1 cellular context compared by ENCODE assay signal in genomic region chr6:113356139-113356538, GRCh38.
A peak's percentile ranks its signal among the peaks of the same experiment; 100 is the strongest.
TF ChIP-seq lines count a peak whose summit lies in the region.

No MANE protein-coding gene starts in this region.

TF ChIP-seq in HepG2, 621 proteins besides CTCF, POLR2A, EP300 and RAD21 (continued from another document and continues in another):
- TF ChIP-seq CSRNP1 (CRISPR knock-in tag; IDR thresholded peaks at IDR 0.05) (no peak), MLX (CRISPR knock-in tag; IDR thresholded peaks at IDR 0.05) (0 out of 2 replicates have a peak, but pooled peaks have one; percentile 22), ZNF740 (CRISPR knock-in tag; IDR thresholded peaks at IDR 0.05) (no peak), ZNF34 (CRISPR knock-in tag; IDR thresholded peaks at IDR 0.05; ENCODE audit: borderline replicate concordance) (no peak), FOXK2 (IDR thresholded peaks at IDR 0.05) (no peak), NFIB (CRISPR knock-in tag; IDR thresholded peaks at IDR 0.05; ENCODE audit: borderline replicate concordance) (no peak), SKI (IDR thresholded peaks at IDR 0.05; ENCODE audit: partially characterized antibody) (no peak), ZNF18 (CRISPR knock-in tag; IDR thresholded peaks at IDR 0.05; ENCODE audit: insufficient replicate concordance) (no peak), USF2 (IDR thresholded peaks at IDR 0.05; ENCODE audit: low read depth, low read length) (no peak), USF2 (CRISPR knock-in tag; IDR thresholded peaks at IDR 0.05; ENCODE audit: borderline replicate concordance) (no peak), PLSCR1 (CRISPR knock-in tag; IDR thresholded peaks at IDR 0.05; ENCODE audit: borderline replicate concordance) (no peak), BCL3 (CRISPR knock-in tag; IDR thresholded peaks at IDR 0.05) (no peak), TEAD3 (CRISPR knock-in tag; optimal IDR thresholded peaks at IDR 0.05; ENCODE audit: borderline replicate concordance) (peak; percentile 92), ZFP82 (CRISPR knock-in tag; IDR thresholded peaks at IDR 0.05; ENCODE audit: borderline replicate concordance) (no peak), JDP2 (CRISPR knock-in tag; IDR thresholded peaks at IDR 0.05; ENCODE audit: borderline replicate concordance) (no peak), PCBP2 (optimal IDR thresholded peaks at IDR 0.05; ENCODE audit: low read depth, low read length, poor library complexity, severe bottlenecking) (no peak), NFKB2 (CRISPR knock-in tag; IDR thresholded peaks at IDR 0.05; ENCODE audit: borderline replicate concordance) (no peak), PATZ1 (CRISPR knock-in tag; IDR thresholded peaks at IDR 0.05) (no peak), ZBTB14 (CRISPR knock-in tag; IDR thresholded peaks at IDR 0.05) (no peak), ZFYVE20 (CRISPR knock-in tag; IDR thresholded peaks at IDR 0.05; ENCODE audit: borderline replicate concordance, low read depth) (no peak), HHEX (CRISPR knock-in tag; IDR thresholded peaks at IDR 0.05) (peak; percentile 64), ATRX (CRISPR knock-in tag; IDR thresholded peaks at IDR 0.05; ENCODE audit: borderline replicate concordance) (no peak), NRL (CRISPR knock-in tag; IDR thresholded peaks at IDR 0.05; ENCODE audit: borderline replicate concordance) (no peak), SSRP1 (CRISPR knock-in tag; IDR thresholded peaks at IDR 0.05) (no peak), MTA1 (CRISPR knock-in tag; IDR thresholded peaks at IDR 0.05; ENCODE audit: borderline replicate concordance) (no peak), NFYC (CRISPR knock-in tag; IDR thresholded peaks at IDR 0.05) (no peak), STAG1 (CRISPR knock-in tag; IDR thresholded peaks at IDR 0.05) (no peak), BORCS8-MEF2B (CRISPR knock-in tag; IDR thresholded peaks at IDR 0.05) (no peak), TBX2 (CRISPR knock-in tag; IDR thresholded peaks at IDR 0.05; ENCODE audit: borderline replicate concordance) (peak; percentile 30; the same call in 1 of the 2 replicates), NR0B2 (CRISPR knock-in tag; IDR thresholded peaks at IDR 0.05) (no peak), FOSL1 (CRISPR knock-in tag; IDR thresholded peaks at IDR 0.05; ENCODE audit: borderline replicate concordance) (no peak), ZNF841 (CRISPR knock-in tag; IDR thresholded peaks at IDR 0.05; ENCODE audit: borderline replicate concordance) (no peak), ZNF605 (CRISPR knock-in tag; IDR thresholded peaks at IDR 0.05) (no peak), ZNF703 (CRISPR knock-in tag; IDR thresholded peaks at IDR 0.05; ENCODE audit: borderline replicate concordance) (no peak), PITX1 (CRISPR knock-in tag; IDR thresholded peaks at IDR 0.05) (no peak), ZNF407 (CRISPR knock-in tag; IDR thresholded peaks at IDR 0.05; ENCODE audit: not compliant biosample characterization) (no peak), ZNF124 (CRISPR knock-in tag; IDR thresholded peaks at IDR 0.05) (no peak), ZNF737 (CRISPR knock-in tag; IDR thresholded peaks at IDR 0.05; ENCODE audit: borderline replicate concordance) (no peak), THAP8 (CRISPR knock-in tag; IDR thresholded peaks at IDR 0.05; ENCODE audit: borderline replicate concordance) (no peak)
